Comparison of ENCODE assay signal across 1 cellular context in genomic region chr16:10318798-10319500, GRCh38.
TF ChIP-seq lines count a peak whose summit lies in the region.

No MANE protein-coding gene starts in this region.

TF ChIP-seq in liver, 16 proteins besides CTCF, POLR2A, EP300 and RAD21:
- peak; percentile 94 for TF ChIP-seq FOXA2 (IDR thresholded peaks at IDR 0.05)
- TF ChIP-seq SP1 (IDR thresholded peaks at IDR 0.05): peak; percentile 49
- TF ChIP-seq EGR1 (IDR thresholded peaks at IDR 0.05; ENCODE audit: low read depth in 2 of 2): peak; percentile 36 to 47
- TF ChIP-seq YY1 (IDR thresholded peaks at IDR 0.05): peak; percentile 97
- TF ChIP-seq HNF4G (IDR thresholded peaks at IDR 0.05): peak; percentile 50
- peak; percentile 94 for TF ChIP-seq FOXA1 (IDR thresholded peaks at IDR 0.05)
- TF ChIP-seq, protein P1, sequence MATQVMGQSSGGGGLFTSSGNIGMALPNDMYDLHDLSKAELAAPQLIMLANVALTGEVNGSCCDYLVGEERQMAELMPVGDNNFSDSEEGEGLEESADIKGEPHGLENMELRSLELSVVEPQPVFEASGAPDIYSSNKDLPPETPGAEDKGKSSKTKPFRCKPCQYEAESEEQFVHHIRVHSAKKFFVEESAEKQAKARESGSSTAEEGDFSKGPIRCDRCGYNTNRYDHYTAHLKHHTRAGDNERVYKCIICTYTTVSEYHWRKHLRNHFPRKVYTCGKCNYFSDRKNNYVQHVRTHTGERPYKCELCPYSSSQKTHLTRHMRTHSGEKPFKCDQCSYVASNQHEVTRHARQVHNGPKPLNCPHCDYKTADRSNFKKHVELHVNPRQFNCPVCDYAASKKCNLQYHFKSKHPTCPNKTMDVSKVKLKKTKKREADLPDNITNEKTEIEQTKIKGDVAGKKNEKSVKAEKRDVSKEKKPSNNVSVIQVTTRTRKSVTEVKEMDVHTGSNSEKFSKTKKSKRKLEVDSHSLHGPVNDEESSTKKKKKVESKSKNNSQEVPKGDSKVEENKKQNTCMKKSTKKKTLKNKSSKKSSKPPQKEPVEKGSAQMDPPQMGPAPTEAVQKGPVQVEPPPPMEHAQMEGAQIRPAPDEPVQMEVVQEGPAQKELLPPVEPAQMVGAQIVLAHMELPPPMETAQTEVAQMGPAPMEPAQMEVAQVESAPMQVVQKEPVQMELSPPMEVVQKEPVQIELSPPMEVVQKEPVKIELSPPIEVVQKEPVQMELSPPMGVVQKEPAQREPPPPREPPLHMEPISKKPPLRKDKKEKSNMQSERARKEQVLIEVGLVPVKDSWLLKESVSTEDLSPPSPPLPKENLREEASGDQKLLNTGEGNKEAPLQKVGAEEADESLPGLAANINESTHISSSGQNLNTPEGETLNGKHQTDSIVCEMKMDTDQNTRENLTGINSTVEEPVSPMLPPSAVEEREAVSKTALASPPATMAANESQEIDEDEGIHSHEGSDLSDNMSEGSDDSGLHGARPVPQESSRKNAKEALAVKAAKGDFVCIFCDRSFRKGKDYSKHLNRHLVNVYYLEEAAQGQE (IDR thresholded peaks at IDR 0.05): no peak
- peak; percentile 29 to 85 for TF ChIP-seq JUND (IDR thresholded peaks at IDR 0.05)
- peak; percentile 83 to 94 for TF ChIP-seq HNF4A (conservative IDR thresholded peaks at IDR 0.05)
- peak; percentile 24 for TF ChIP-seq NR2F2 (IDR thresholded peaks at IDR 0.05)
- peak; percentile 85 to 97 for TF ChIP-seq RXRA (IDR thresholded peaks at IDR 0.05)
- TF ChIP-seq TAF1 (conservative IDR thresholded peaks at IDR 0.05): no peak
- TF ChIP-seq, protein P2, sequence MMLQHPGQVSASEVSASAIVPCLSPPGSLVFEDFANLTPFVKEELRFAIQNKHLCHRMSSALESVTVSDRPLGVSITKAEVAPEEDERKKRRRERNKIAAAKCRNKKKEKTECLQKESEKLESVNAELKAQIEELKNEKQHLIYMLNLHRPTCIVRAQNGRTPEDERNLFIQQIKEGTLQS (IDR thresholded peaks at IDR 0.05): no peak
- TF ChIP-seq, protein P3, sequence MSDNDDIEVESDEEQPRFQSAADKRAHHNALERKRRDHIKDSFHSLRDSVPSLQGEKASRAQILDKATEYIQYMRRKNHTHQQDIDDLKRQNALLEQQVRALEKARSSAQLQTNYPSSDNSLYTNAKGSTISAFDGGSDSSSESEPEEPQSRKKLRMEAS (IDR thresholded peaks at IDR 0.05): peak; percentile 75
- TF ChIP-seq ZBTB33 (IDR thresholded peaks at IDR 0.05): peak; percentile 90
- TF ChIP-seq GABPA (IDR thresholded peaks at IDR 0.05 in 1 of 2, conservative IDR thresholded peaks at IDR 0.05 in 1 of 2): no peak
